15 cellular contexts compared by ENCODE assay signal in the genomic region with DNA sequence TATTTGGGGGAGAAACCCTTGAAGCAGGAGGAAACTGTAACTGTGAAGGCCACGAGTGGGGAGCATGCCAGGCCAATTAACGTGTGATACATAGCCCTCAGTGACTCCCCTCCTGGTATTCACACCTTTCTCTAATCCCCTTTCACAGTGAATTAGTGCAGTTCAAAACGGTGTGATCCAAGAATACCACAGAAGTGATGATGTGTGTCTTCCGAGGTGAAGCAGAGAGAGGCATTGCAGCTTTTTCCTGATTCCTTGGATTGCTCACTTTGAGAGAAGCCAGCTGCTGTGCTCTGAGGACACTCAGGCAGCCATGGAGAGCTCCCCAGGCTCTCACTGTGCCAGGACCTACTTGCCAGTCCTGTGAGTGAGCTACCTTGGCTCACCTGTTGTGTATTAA.
"Had no signal": no experiment of that assay in that cellular context is flagged by ENCODE, and none has a peak within 500 bp of the region (broad histone marks: within the 10 kb centered on the region; RNA-seq: fewer than 3 reads in every experiment).

No MANE protein-coding gene starts in this region.

- H3K27ac ChIP-seq: esophagus squamous epithelium, foreskin keratinocyte, heart left ventricle, neutrophil, skin epidermis, tibial nerve, VCaP had no signal

- H3K27ac Mint-ChIP-seq: activated naive CD8-positive, alpha-beta T cell treated with anti-CD3 and anti-CD28 coated beads, Interleukin-2, amount 10 ng/mL, durations not matched to agents 7 days and 5 days had no signal

- H3K4me1 ChIP-seq: esophagus squamous epithelium, foreskin keratinocyte, heart left ventricle, tibial nerve had no signal

- ATAC-seq: foreskin keratinocyte, heart left ventricle, left ventricle myocardium superior had no signal

- H3K9me3 ChIP-seq: esophagus squamous epithelium, heart left ventricle, neutrophil, tibial nerve had no signal

- H3K4me3 ChIP-seq: esophagus squamous epithelium, heart left ventricle, skin epidermis, tibial nerve had no signal

- H3K27me3 ChIP-seq: esophagus squamous epithelium, foreskin keratinocyte, heart left ventricle, neutrophil, tibial nerve had no signal

- H3K9me3 Mint-ChIP-seq: activated naive CD8-positive, alpha-beta T cell treated with anti-CD3 and anti-CD28 coated beads, Interleukin-2, amount 10 ng/mL, durations not matched to agents 7 days and 5 days; naive B cell had no signal

- DNase-seq: activated CD4-positive, alpha-beta T cell treated with anti-CD3 and anti-CD28 coated beads for 4 hours; activated effector memory CD4-positive, alpha-beta T cell treated with Interleukin-2 at 50 U/mL for 16 hours; activated naive CD8-positive, alpha-beta T cell treated with anti-CD3 and anti-CD28 coated beads, Interleukin-2, amount 10 ng/mL, durations not matched to agents 7 days and 5 days; esophagus squamous epithelium; foreskin keratinocyte; heart left ventricle; left ventricle myocardium superior; midbrain; naive B cell; stimulated activated CD4-positive, alpha-beta T cell treated with anti-CD3 and anti-CD28 coated beads, Interleukin-4, amount 100 ng/mL, for 4 hours; T-helper 9 cell had no signal

- H3K27me3 Mint-ChIP-seq: activated naive CD8-positive, alpha-beta T cell treated with anti-CD3 and anti-CD28 coated beads, Interleukin-2, amount 10 ng/mL, durations not matched to agents 7 days and 5 days; naive B cell had no signal

- H3K4me3 Mint-ChIP-seq: activated naive CD8-positive, alpha-beta T cell treated with anti-CD3 and anti-CD28 coated beads, Interleukin-2, amount 10 ng/mL, durations not matched to agents 7 days and 5 days; naive B cell had no signal
